ENCODE assay signal across 1 cellular context in the genomic region with DNA sequence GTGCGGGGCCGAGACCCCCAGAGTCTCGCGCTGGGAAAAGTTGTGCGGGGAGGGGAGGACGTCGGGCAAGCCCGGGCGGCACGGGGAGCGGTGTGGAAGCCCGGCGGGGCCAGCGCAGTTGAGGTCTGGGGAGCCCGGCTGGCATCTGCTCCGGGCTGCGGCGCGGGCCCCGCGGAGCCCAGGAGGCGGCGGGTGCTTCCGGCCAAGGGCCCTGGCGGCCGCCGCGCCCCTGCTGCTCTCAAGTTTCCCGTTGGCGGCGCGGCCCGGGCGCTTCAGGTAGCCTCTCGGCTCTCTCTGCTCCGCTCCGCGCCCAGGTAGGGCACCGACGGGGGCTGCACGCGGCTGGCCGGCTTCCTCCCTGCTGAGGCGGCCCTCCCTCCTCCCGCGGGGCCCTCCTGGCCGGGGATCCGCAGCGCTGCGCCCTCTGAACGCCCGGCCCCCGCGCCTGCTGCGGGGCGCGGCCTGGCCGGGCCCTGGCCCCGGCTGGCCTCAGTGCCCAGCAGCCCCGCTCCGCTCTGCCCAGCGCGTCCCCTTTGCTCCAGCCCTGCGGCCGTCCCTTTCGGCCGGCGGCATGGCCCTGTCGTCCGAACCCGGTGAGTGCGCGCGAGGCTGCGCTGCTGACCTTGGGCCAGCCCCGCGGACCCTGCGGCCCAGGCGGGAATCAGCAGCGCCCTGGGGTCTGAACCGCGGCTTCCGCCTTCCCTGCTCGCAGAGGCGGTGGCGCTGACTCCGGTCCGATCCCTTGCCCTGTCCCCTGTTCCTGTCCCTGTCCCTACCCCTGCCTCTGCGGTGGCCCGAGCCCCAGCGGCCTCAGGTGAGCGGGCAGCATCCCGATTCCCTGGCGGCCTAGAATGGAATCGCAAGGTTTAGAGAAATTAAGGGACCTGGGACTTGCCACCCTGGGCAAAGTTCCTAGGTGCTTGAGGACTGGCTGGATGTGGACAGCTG.
TF ChIP-seq lines count a peak whose summit lies in the region.

No MANE protein-coding gene starts in this region.

TF ChIP-seq in HepG2, 621 proteins besides CTCF, POLR2A, EP300 and RAD21 (continued from another document and continues in another):
- TF ChIP-seq, protein P1, sequence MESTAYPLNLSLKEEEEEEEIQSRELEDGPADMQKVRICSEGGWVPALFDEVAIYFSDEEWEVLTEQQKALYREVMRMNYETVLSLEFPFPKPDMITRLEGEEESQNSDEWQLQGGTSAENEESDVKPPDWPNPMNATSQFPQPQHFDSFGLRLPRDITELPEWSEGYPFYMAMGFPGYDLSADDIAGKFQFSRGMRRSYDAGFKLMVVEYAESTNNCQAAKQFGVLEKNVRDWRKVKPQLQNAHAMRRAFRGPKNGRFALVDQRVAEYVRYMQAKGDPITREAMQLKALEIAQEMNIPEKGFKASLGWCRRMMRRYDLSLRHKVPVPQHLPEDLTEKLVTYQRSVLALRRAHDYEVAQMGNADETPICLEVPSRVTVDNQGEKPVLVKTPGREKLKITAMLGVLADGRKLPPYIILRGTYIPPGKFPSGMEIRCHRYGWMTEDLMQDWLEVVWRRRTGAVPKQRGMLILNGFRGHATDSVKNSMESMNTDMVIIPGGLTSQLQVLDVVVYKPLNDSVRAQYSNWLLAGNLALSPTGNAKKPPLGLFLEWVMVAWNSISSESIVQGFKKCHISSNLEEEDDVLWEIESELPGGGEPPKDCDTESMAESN (CRISPR knock-in tag; conservative IDR thresholded peaks at IDR 0.05) = 0 out of 2 replicates have a peak, but pooled peaks have one; percentile 36
- no peak for TF ChIP-seq GTF3A (CRISPR knock-in tag; conservative IDR thresholded peaks at IDR 0.05)
- TF ChIP-seq, protein P2, sequence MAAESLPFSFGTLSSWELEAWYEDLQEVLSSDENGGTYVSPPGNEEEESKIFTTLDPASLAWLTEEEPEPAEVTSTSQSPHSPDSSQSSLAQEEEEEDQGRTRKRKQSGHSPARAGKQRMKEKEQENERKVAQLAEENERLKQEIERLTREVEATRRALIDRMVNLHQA (CRISPR knock-in tag; IDR thresholded peaks at IDR 0.05) = no peak
- no peak for TF ChIP-seq HHEX (CRISPR knock-in tag; IDR thresholded peaks at IDR 0.05)
- no peak for TF ChIP-seq XBP1 (CRISPR knock-in tag; IDR thresholded peaks at IDR 0.05)
- no peak for TF ChIP-seq MED8 (CRISPR knock-in tag; IDR thresholded peaks at IDR 0.05; ENCODE audit: insufficient replicate concordance)
- TF ChIP-seq, protein P3, sequence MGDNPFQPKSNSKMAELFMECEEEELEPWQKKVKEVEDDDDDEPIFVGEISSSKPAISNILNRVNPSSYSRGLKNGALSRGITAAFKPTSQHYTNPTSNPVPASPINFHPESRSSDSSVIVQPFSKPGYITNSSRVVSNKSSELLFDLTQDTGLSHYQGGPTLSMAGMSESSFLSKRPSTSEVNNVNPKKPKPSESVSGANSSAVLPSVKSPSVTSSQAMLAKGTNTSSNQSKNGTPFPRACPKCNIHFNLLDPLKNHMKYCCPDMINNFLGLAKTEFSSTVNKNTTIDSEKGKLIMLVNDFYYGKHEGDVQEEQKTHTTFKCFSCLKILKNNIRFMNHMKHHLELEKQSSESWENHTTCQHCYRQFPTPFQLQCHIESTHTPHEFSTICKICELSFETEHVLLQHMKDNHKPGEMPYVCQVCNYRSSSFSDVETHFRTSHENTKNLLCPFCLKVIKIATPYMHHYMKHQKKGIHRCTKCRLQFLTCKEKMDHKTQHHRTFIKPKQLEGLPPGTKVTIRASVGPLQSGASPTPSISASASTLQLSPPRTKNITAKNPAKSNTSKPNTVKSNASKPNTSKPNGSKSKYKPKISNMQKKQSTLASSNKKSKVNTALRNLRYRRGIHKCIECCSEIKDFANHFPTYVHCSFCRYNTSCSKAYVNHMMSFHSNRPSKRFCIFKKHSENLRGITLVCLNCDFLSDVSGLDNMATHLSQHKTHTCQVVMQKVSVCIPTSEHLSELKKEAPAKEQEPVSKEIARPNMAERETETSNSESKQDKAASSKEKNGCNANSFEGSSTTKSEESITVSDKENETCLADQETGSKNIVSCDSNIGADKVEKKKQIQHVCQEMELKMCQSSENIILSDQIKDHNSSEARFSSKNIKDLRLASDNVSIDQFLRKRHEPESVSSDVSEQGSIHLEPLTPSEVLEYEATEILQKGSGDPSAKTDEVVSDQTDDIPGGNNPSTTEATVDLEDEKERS (CRISPR knock-in tag; IDR thresholded peaks at IDR 0.05) = no peak
- TF ChIP-seq, protein P4, sequence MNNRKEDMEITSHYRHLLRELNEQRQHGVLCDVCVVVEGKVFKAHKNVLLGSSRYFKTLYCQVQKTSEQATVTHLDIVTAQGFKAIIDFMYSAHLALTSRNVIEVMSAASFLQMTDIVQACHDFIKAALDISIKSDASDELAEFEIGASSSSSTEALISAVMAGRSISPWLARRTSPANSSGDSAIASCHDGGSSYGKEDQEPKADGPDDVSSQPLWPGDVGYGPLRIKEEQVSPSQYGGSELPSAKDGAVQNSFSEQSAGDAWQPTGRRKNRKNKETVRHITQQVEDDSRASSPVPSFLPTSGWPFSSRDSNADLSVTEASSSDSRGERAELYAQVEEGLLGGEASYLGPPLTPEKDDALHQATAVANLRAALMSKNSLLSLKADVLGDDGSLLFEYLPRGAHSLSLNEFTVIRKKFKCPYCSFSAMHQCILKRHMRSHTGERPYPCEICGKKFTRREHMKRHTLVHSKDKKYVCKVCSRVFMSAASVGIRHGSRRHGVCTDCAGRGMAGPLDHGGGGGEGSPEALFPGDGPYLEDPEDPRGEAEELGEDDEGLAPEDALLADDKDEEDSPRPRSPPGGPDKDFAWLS (CRISPR knock-in tag; IDR thresholded peaks at IDR 0.05; ENCODE audit: borderline replicate concordance) = no peak
- TF ChIP-seq JUND (CRISPR knock-in tag; IDR thresholded peaks at IDR 0.05) = no peak
- TF ChIP-seq MYNN (CRISPR knock-in tag; IDR thresholded peaks at IDR 0.05; ENCODE audit: low read depth) = no peak
- TF ChIP-seq, protein P5, sequence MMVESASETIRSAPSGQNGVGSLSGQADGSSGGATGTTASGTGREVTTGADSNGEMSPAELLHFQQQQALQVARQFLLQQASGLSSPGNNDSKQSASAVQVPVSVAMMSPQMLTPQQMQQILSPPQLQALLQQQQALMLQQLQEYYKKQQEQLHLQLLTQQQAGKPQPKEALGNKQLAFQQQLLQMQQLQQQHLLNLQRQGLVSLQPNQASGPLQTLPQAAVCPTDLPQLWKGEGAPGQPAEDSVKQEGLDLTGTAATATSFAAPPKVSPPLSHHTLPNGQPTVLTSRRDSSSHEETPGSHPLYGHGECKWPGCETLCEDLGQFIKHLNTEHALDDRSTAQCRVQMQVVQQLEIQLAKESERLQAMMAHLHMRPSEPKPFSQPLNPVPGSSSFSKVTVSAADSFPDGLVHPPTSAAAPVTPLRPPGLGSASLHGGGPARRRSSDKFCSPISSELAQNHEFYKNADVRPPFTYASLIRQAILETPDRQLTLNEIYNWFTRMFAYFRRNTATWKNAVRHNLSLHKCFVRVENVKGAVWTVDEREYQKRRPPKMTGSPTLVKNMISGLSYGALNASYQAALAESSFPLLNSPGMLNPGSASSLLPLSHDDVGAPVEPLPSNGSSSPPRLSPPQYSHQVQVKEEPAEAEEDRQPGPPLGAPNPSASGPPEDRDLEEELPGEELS (CRISPR knock-in tag; IDR thresholded peaks at IDR 0.05) = no peak
- TF ChIP-seq FOXK1 (CRISPR knock-in tag; IDR thresholded peaks at IDR 0.05; ENCODE audit: borderline replicate concordance, low read depth) = no peak
- no peak for TF ChIP-seq RXRB (CRISPR knock-in tag; IDR thresholded peaks at IDR 0.05; ENCODE audit: borderline replicate concordance)
- TF ChIP-seq, protein P6, sequence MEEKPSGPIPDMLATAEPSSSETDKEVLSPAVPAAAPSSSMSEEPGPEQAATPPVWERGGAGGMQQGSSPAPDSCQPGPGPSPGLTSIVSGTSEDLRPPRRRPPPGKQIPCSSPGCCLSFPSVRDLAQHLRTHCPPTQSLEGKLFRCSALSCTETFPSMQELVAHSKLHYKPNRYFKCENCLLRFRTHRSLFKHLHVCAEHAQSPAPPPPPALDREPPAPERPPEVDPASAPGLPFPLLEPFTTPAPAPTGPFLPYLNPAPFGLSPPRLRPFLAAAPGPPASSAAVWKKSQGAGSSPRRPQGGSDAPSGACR (CRISPR knock-in tag; IDR thresholded peaks at IDR 0.05) = no peak
- no peak for TF ChIP-seq ZNF670 (CRISPR knock-in tag; IDR thresholded peaks at IDR 0.05; ENCODE audit: borderline replicate concordance)
- no peak for TF ChIP-seq RFX1 (IDR thresholded peaks at IDR 0.05)
- TF ChIP-seq, protein P7, sequence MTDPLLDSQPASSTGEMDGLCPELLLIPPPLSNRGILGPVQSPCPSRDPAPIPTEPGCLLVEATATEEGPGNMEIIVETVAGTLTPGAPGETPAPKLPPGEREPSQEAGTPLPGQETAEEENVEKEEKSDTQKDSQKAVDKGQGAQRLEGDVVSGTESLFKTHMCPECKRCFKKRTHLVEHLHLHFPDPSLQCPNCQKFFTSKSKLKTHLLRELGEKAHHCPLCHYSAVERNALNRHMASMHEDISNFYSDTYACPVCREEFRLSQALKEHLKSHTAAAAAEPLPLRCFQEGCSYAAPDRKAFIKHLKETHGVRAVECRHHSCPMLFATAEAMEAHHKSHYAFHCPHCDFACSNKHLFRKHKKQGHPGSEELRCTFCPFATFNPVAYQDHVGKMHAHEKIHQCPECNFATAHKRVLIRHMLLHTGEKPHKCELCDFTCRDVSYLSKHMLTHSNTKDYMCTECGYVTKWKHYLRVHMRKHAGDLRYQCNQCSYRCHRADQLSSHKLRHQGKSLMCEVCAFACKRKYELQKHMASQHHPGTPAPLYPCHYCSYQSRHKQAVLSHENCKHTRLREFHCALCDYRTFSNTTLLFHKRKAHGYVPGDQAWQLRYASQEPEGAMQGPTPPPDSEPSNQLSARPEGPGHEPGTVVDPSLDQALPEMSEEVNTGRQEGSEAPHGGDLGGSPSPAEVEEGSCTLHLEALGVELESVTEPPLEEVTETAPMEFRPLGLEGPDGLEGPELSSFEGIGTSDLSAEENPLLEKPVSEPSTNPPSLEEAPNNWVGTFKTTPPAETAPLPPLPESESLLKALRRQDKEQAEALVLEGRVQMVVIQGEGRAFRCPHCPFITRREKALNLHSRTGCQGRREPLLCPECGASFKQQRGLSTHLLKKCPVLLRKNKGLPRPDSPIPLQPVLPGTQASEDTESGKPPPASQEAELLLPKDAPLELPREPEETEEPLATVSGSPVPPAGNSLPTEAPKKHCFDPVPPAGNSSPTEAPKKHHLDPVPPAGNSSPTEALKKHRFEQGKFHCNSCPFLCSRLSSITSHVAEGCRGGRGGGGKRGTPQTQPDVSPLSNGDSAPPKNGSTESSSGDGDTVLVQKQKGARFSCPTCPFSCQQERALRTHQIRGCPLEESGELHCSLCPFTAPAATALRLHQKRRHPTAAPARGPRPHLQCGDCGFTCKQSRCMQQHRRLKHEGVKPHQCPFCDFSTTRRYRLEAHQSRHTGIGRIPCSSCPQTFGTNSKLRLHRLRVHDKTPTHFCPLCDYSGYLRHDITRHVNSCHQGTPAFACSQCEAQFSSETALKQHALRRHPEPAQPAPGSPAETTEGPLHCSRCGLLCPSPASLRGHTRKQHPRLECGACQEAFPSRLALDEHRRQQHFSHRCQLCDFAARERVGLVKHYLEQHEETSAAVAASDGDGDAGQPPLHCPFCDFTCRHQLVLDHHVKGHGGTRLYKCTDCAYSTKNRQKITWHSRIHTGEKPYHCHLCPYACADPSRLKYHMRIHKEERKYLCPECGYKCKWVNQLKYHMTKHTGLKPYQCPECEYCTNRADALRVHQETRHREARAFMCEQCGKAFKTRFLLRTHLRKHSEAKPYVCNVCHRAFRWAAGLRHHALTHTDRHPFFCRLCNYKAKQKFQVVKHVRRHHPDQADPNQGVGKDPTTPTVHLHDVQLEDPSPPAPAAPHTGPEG (CRISPR knock-in tag; IDR thresholded peaks at IDR 0.05) = no peak
- no peak for TF ChIP-seq KDM3A (CRISPR knock-in tag; IDR thresholded peaks at IDR 0.05; ENCODE audit: low read depth)
- TF ChIP-seq DR1 (CRISPR knock-in tag; IDR thresholded peaks at IDR 0.05) = 0 out of 2 replicates have a peak, but pooled peaks have one; percentile 23
- TF ChIP-seq, protein P8, sequence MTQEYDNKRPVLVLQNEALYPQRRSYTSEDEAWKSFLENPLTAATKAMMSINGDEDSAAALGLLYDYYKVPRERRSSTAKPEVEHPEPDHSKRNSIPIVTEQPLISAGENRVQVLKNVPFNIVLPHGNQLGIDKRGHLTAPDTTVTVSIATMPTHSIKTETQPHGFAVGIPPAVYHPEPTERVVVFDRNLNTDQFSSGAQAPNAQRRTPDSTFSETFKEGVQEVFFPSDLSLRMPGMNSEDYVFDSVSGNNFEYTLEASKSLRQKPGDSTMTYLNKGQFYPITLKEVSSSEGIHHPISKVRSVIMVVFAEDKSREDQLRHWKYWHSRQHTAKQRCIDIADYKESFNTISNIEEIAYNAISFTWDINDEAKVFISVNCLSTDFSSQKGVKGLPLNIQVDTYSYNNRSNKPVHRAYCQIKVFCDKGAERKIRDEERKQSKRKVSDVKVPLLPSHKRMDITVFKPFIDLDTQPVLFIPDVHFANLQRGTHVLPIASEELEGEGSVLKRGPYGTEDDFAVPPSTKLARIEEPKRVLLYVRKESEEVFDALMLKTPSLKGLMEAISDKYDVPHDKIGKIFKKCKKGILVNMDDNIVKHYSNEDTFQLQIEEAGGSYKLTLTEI (CRISPR knock-in tag; conservative IDR thresholded peaks at IDR 0.05) = no peak
- TF ChIP-seq HNRNPL (IDR thresholded peaks at IDR 0.05; ENCODE audit: low read depth, low read length) = no peak
- TF ChIP-seq, protein P9, sequence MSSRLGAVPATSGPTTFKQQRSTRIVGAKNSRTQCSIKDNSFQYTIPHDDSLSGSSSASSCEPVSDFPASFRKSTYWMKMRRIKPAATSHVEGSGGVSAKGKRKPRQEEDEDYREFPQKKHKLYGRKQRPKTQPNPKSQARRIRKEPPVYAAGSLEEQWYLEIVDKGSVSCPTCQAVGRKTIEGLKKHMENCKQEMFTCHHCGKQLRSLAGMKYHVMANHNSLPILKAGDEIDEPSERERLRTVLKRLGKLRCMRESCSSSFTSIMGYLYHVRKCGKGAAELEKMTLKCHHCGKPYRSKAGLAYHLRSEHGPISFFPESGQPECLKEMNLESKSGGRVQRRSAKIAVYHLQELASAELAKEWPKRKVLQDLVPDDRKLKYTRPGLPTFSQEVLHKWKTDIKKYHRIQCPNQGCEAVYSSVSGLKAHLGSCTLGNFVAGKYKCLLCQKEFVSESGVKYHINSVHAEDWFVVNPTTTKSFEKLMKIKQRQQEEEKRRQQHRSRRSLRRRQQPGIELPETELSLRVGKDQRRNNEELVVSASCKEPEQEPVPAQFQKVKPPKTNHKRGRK (CRISPR knock-in tag; IDR thresholded peaks at IDR 0.05) = no peak
- TF ChIP-seq, protein P10, sequence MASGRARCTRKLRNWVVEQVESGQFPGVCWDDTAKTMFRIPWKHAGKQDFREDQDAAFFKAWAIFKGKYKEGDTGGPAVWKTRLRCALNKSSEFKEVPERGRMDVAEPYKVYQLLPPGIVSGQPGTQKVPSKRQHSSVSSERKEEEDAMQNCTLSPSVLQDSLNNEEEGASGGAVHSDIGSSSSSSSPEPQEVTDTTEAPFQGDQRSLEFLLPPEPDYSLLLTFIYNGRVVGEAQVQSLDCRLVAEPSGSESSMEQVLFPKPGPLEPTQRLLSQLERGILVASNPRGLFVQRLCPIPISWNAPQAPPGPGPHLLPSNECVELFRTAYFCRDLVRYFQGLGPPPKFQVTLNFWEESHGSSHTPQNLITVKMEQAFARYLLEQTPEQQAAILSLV (CRISPR knock-in tag; IDR thresholded peaks at IDR 0.05; ENCODE audit: borderline replicate concordance) = 0 out of 2 replicates have a peak, but pooled peaks have one; percentile 34
- no peak for TF ChIP-seq ZFP36L2 (CRISPR knock-in tag; IDR thresholded peaks at IDR 0.05)
- no peak for TF ChIP-seq SMYD3 (CRISPR knock-in tag; IDR thresholded peaks at IDR 0.05)
- TF ChIP-seq GFI1 (CRISPR knock-in tag; IDR thresholded peaks at IDR 0.05; ENCODE audit: borderline replicate concordance) = no peak
- no peak for TF ChIP-seq NONO (IDR thresholded peaks at IDR 0.05)
- 0 out of 2 replicates have a peak, but pooled peaks have one; percentile 31 for TF ChIP-seq NONO (CRISPR knock-in tag; conservative IDR thresholded peaks at IDR 0.05)
- 0 out of 2 replicates have a peak, but pooled peaks have one; percentile 36 for TF ChIP-seq AHR (CRISPR knock-in tag; IDR thresholded peaks at IDR 0.05)
- no peak for TF ChIP-seq AKAP8 (CRISPR knock-in tag; IDR thresholded peaks at IDR 0.05)
- TF ChIP-seq ZKSCAN8 (CRISPR knock-in tag; IDR thresholded peaks at IDR 0.05; ENCODE audit: borderline replicate concordance) = no peak
- peak; percentile 82 for TF ChIP-seq XRCC5 (optimal IDR thresholded peaks at IDR 0.05; ENCODE audit: low read length)
